In genomic region chrX:136319600-136319999, GRCh38 we compare ENCODE assay signal across 31 cellular contexts. TPM values are rescaled to one million over a fixed set of nuclear protein-coding genes. Genes with fewer than 3 reads are reported as not detected.
"Had no signal": no experiment of that assay in that cellular context is flagged by ENCODE, and none has a peak within 500 bp of the region (broad histone marks: within the 10 kb centered on the region; RNA-seq: fewer than 3 reads in every experiment).

No MANE protein-coding gene starts in this region.

- H3K36me3 Mint-ChIP-seq: stimulated activated effector memory CD8-positive, alpha-beta T cell treated with anti-CD3 and anti-CD28 coated beads, Interleukin-12 subunit alpha, Interleukin-12 subunit beta, amount 100 ng/mL, for 72 hours; stimulated activated memory B cell treated with anti-CD40 and anti-IgM and Interleukin-4, amounts not matched to agents 10 μg/mL and 1 μg/mL and 100 μg/mL, for 72 hours; stimulated activated naive B cell treated with anti-CD40 and anti-IgM and Interleukin-4, amounts not matched to agents 10 μg/mL and 1 μg/mL and 100 μg/mL, for 72 hours; type B pancreatic cell had no signal

- H3K9me3 Mint-ChIP-seq: stimulated activated effector memory CD8-positive, alpha-beta T cell treated with anti-CD3 and anti-CD28 coated beads, Interleukin-12 subunit alpha, Interleukin-12 subunit beta, amount 100 ng/mL, for 72 hours; stimulated activated memory B cell treated with anti-CD40 and anti-IgM and Interleukin-4, amounts not matched to agents 10 μg/mL and 1 μg/mL and 100 μg/mL, for 72 hours; stimulated activated naive B cell treated with anti-CD40 and anti-IgM and Interleukin-4, amounts not matched to agents 10 μg/mL and 1 μg/mL and 100 μg/mL, for 72 hours; stimulated activated naive CD8-positive, alpha-beta T cell treated with anti-CD3 and anti-CD28 coated beads, Interleukin-15, amount 100 ng/mL, for 72 hours; stimulated activated naive CD8-positive, alpha-beta T cell treated with anti-CD3 and anti-CD28 coated beads, Interleukin-15, Interleukin-2, amounts not matched to agents 100 ng/mL and 50 ng/mL, for 24 hours; type B pancreatic cell had no signal

- H3K4me3 Mint-ChIP-seq: stimulated activated effector memory CD8-positive, alpha-beta T cell treated with anti-CD3 and anti-CD28 coated beads, Interleukin-12 subunit alpha, Interleukin-12 subunit beta, amount 100 ng/mL, for 72 hours; stimulated activated memory B cell treated with anti-CD40 and anti-IgM and Interleukin-4, amounts not matched to agents 10 μg/mL and 1 μg/mL and 100 μg/mL, for 72 hours; stimulated activated naive B cell treated with anti-CD40 and anti-IgM and Interleukin-4, amounts not matched to agents 10 μg/mL and 1 μg/mL and 100 μg/mL, for 72 hours; stimulated activated naive CD8-positive, alpha-beta T cell treated with anti-CD3 and anti-CD28 coated beads, Interleukin-15, amount 100 ng/mL, for 72 hours; stimulated activated naive CD8-positive, alpha-beta T cell treated with anti-CD3 and anti-CD28 coated beads, Interleukin-15, Interleukin-2, amounts not matched to agents 100 ng/mL and 50 ng/mL, for 24 hours; type B pancreatic cell had no signal

- H3K36me3 ChIP-seq: stomach, suprapubic skin, thoracic aorta, thyroid gland, tibial artery, tibial nerve, transverse colon, upper lobe of left lung, upper lobe of right lung, uterus, vagina had no signal

- ATAC-seq: stimulated activated effector memory CD8-positive, alpha-beta T cell treated with anti-CD3 and anti-CD28 coated beads, Interleukin-12 subunit alpha, Interleukin-12 subunit beta, amount 100 ng/mL, for 72 hours; stimulated activated memory B cell treated with anti-CD40 and anti-IgM and Interleukin-4, amounts not matched to agents 10 μg/mL and 1 μg/mL and 100 μg/mL, for 72 hours; stimulated activated naive B cell treated with anti-CD40 and anti-IgM and Interleukin-4, amounts not matched to agents 10 μg/mL and 1 μg/mL and 100 μg/mL, for 72 hours; stimulated activated naive CD8-positive, alpha-beta T cell treated with anti-CD3 and anti-CD28 coated beads, Interleukin-15, amount 100 ng/mL, for 72 hours; stimulated activated naive CD8-positive, alpha-beta T cell treated with anti-CD3 and anti-CD28 coated beads, Interleukin-15, Interleukin-2, amounts not matched to agents 100 U/mL and 50 U/mL, for 24 hours; upper lobe of right lung had no signal

- FAIRE-seq: urothelium cell line had no signal

- H3K27ac Mint-ChIP-seq: stimulated activated effector memory CD8-positive, alpha-beta T cell treated with anti-CD3 and anti-CD28 coated beads, Interleukin-12 subunit alpha, Interleukin-12 subunit beta, amount 100 ng/mL, for 72 hours; stimulated activated memory B cell treated with anti-CD40 and anti-IgM and Interleukin-4, amounts not matched to agents 10 μg/mL and 1 μg/mL and 100 μg/mL, for 72 hours; stimulated activated naive B cell treated with anti-CD40 and anti-IgM and Interleukin-4, amounts not matched to agents 10 μg/mL and 1 μg/mL and 100 μg/mL, for 72 hours; stimulated activated naive CD8-positive, alpha-beta T cell treated with anti-CD3 and anti-CD28 coated beads, Interleukin-15, Interleukin-2, amounts not matched to agents 100 ng/mL and 50 ng/mL, for 24 hours; type B pancreatic cell had no signal

- H3K9me3 ChIP-seq: stomach, suprapubic skin, testis, thoracic aorta, thyroid gland, tibial artery, tibial nerve, transverse colon, upper lobe of left lung, upper lobe of right lung, uterus, vagina had no signal

- H3K4me3 ChIP-seq: stomach, suprapubic skin, testis, thoracic aorta, thyroid gland, tibial artery, tibial nerve, transverse colon, upper lobe of left lung, upper lobe of right lung, uterus, vagina had no signal

- H3K27me3 ChIP-seq: stomach, suprapubic skin, testis, thyroid gland, tibial artery, tibial nerve, transverse colon, upper lobe of left lung, upper lobe of right lung, uterus, vagina had no signal

- DNase-seq: stimulated activated CD4-positive, alpha-beta T cell treated with anti-CD3 and anti-CD28 coated beads, Interleukin-2, amount 100 ng/mL, for 48 hours; stimulated activated CD4-positive, alpha-beta T cell treated with anti-CD3 and anti-CD28 coated beads, Interleukin-4, amount 100 ng/mL, for 1 hour; stimulated activated CD4-positive, alpha-beta T cell treated with anti-CD3 and anti-CD28 coated beads, Interleukin-4, amount 100 ng/mL, for 24 hours; stimulated activated CD4-positive, alpha-beta T cell treated with anti-CD3 and anti-CD28 coated beads, Interleukin-4, amount 100 ng/mL, for 4 hours; stimulated activated CD8-positive, alpha-beta memory T cell treated with anti-CD3 and anti-CD28 coated beads, Interleukin-4, amount 100 ng/mL, for 48 hours; stimulated activated naive B cell treated with anti-CD40 and anti-IgM and Interleukin-4, amounts not matched to agents 10 μg/mL and 1 μg/mL and 100 μg/mL, for 72 hours; stimulated activated naive CD4-positive, alpha-beta T cell; stimulated activated naive CD4-positive, alpha-beta T cell treated with Interleukin-2 at 50 U/mL for 16 hours; stimulated activated naive CD8-positive, alpha-beta T cell treated with anti-CD3 and anti-CD28 coated beads, Interleukin-15, amount 100 ng/mL, for 72 hours; stimulated activated naive CD8-positive, alpha-beta T cell treated with anti-CD3 and anti-CD28 coated beads, Interleukin-15, Interleukin-2, amounts not matched to agents 100 U/mL and 50 U/mL, for 24 hours; stomach; substantia nigra; testis; thyroid gland; tibial artery; transverse colon; trophoblast cell; upper lobe of left lung; upper lobe of right lung; uterus had no signal

- H3K27me3 Mint-ChIP-seq: stimulated activated memory B cell treated with anti-CD40 and anti-IgM and Interleukin-4, amounts not matched to agents 10 μg/mL and 1 μg/mL and 100 μg/mL, for 72 hours; stimulated activated naive CD8-positive, alpha-beta T cell treated with anti-CD3 and anti-CD28 coated beads, Interleukin-15, amount 100 ng/mL, for 72 hours; stimulated activated naive CD8-positive, alpha-beta T cell treated with anti-CD3 and anti-CD28 coated beads, Interleukin-15, Interleukin-2, amounts not matched to agents 100 ng/mL and 50 ng/mL, for 24 hours; type B pancreatic cell had no signal

- H3K4me1 ChIP-seq: stomach, suprapubic skin, testis, thyroid gland, tibial artery, tibial nerve, transverse colon, upper lobe of left lung, upper lobe of right lung, uterus, vagina had no signal

- H3K4me1 Mint-ChIP-seq: stimulated activated effector memory CD8-positive, alpha-beta T cell treated with anti-CD3 and anti-CD28 coated beads, Interleukin-12 subunit alpha, Interleukin-12 subunit beta, amount 100 ng/mL, for 72 hours; stimulated activated memory B cell treated with anti-CD40 and anti-IgM and Interleukin-4, amounts not matched to agents 10 μg/mL and 1 μg/mL and 100 μg/mL, for 72 hours; stimulated activated naive B cell treated with anti-CD40 and anti-IgM and Interleukin-4, amounts not matched to agents 10 μg/mL and 1 μg/mL and 100 μg/mL, for 72 hours; stimulated activated naive CD8-positive, alpha-beta T cell treated with anti-CD3 and anti-CD28 coated beads, Interleukin-15, amount 100 ng/mL, for 72 hours had no signal

- H3K27ac ChIP-seq: stomach, suprapubic skin, testis, thoracic aorta, thyroid gland, tibial artery, tibial nerve, transverse colon, upper lobe of left lung, upper lobe of right lung, uterus, vagina had no signal

RNA-seq across cellular contexts. Expression of gene ADGRG4, which starts 18.8 kb away (rescaled TPM):
- total RNA-seq: suprapubic skin, temporal lobe, urinary bladder had no signal
